Comparison of ENCODE assay signal across 10 cellular contexts in genomic region chr19:40719414-40719894, GRCh38. TPM values are rescaled to one million over a fixed set of nuclear protein-coding genes. Genes with fewer than 3 reads are reported as not detected.
DNase-seq lines count a peak whose midpoint lies in the region; ATAC-seq, FAIRE-seq and TF ChIP-seq lines count a peak whose summit lies in the region.
"Had no signal": no experiment of that assay in that cellular context is flagged by ENCODE, and none has a peak within 500 bp of the region (broad histone marks: within the 10 kb centered on the region; RNA-seq: fewer than 3 reads in every experiment).

No MANE protein-coding gene starts in this region.

- TF ChIP-seq EP300 in GM12878 (IDR thresholded peaks at IDR 0.05; ENCODE audit: borderline replicate concordance in 1 of 2, control insufficient read depth in 1 of 2, low read depth in 2 of 2, low read length in 2 of 2) (no peak), transverse colon (IDR thresholded peaks at IDR 0.05; ENCODE audit: low read depth) (no peak)

- H2BK12ac ChIP-seq in neuronal stem cell (ENCODE audit: low read length): no peak overlapping the region

- ATAC-seq in GM12878: peak; percentile 4

- CTCF ChIA-PET in GM12878 (lab: Yijun Ruan, JAX): interaction anchor here (1.1 to 1.3 kb wide), 5 partner anchors 8 to 87 kb away, joined by 3 to 8 read pairs (median 5); no protein-coding TSS in a partner anchor

- no TSS peak for BruUV-seq in GM12878 (replicated peaks; lab: Mats Ljungman, UMichigan)

- H3K27ac Mint-ChIP-seq in activated T-cell treated with anti-CD3 and anti-CD28 coated beads, Interleukin-2, amount 50 U/mL, for 24 hours: no peak overlapping the region

- 9% methylated on average over 7 of the region's 7 CpGs for WGBS in GM12878 (ENCODE audit: insufficient coverage, insufficient replicate concordance, low lambda C conversion rate, missing lambda C conversion rate)
- WGBS in mesendoderm (ENCODE audit: extremely low coverage, insufficient coverage, low lambda C conversion rate): no CpG with 5 or more reads among the region's 7 CpGs
- 32 to 50% methylated on average over 5 to 7 of the region's 7 CpGs for WGBS in transverse colon (ENCODE audit: low coverage in 1 of 2), 2 donors
- no CpG with 5 or more reads among the region's 7 CpGs for WGBS in neuronal stem cell (ENCODE audit: extremely low coverage in 2 of 2, insufficient read length in 2 of 2, insufficient replicate concordance in 1 of 2), 2 donors

- peak overlapping the region; percentile 83 for H3K4me3 Mint-ChIP-seq in activated T-cell treated with anti-CD3 and anti-CD28 coated beads, Interleukin-2, amount 50 U/mL, for 24 hours

- H2AFZ ChIP-seq in GM12878 (ENCODE audit: control insufficient read depth, low read depth, low read length) (peak overlapping the region; percentile 62; the same call in 1 of the 2 replicates), neuronal stem cell (ENCODE audit: low read length) (no peak overlapping the region)

- H3K9ac ChIP-seq in GM12878 (ENCODE audit: control insufficient read depth, insufficient read depth, low read length): peak overlapping the region; percentile 91
- H3K9ac ChIP-seq in mesendoderm (ENCODE audit: low read length): peak overlapping the region; percentile 80
- H3K9ac ChIP-seq in neuronal stem cell (ENCODE audit: low read depth, low read length, poor library complexity): no peak overlapping the region

- H3K36me3 ChIP-seq in GM12878 (ENCODE audit: control insufficient read depth in 2 of 2, insufficient read depth in 2 of 2, low read length in 1 of 2) (no peaks in the 10 kb centered on the region; a peak in 1 of 4 replicates), mesendoderm (ENCODE audit: control insufficient read depth, insufficient read depth, low read length) (no peaks in the 10 kb centered on the region), transverse colon (peaks cover 0 to 4% (median 2%) of the 10 kb centered on the region in 4 donors), neuronal stem cell (replicated peaks in 1 of 2; ENCODE audit: control insufficient read depth in 2 of 2, insufficient read depth in 2 of 2, low read length in 2 of 2) (peaks cover 9 to 34% of the 10 kb centered on the region in 2 donors)

- H3K18ac ChIP-seq in mesendoderm (ENCODE audit: low read length) (no peak overlapping the region), neuronal stem cell (ENCODE audit: low read length) (no peak overlapping the region)

- H3K4ac ChIP-seq in mesendoderm (ENCODE audit: low read depth, low read length) (no peak overlapping the region), neuronal stem cell (ENCODE audit: low read length) (no peak overlapping the region)

- H3K27me3 Mint-ChIP-seq in activated T-cell treated with anti-CD3 and anti-CD28 coated beads, Interleukin-2, amount 50 U/mL, for 24 hours: no peaks in the 10 kb centered on the region

- H3K9me3 ChIP-seq in GM12878 (replicated peaks; ENCODE audit: control insufficient read depth, insufficient read depth, low read length) (no peaks in the 10 kb centered on the region), transverse colon (no peaks in the 10 kb centered on the region), neuronal stem cell (replicated peaks in 1 of 2; ENCODE audit: control insufficient read depth in 2 of 2, insufficient read depth in 1 of 2, low read depth in 1 of 2, low read length in 2 of 2) (peaks cover 0 to 2% of the 10 kb centered on the region in 2 donors)

- H2BK5ac ChIP-seq in mesendoderm (ENCODE audit: low read length) (no peak overlapping the region), neuronal stem cell (ENCODE audit: low read length) (no peak overlapping the region)

- H3K79me2 ChIP-seq in GM12878 (ENCODE audit: control insufficient read depth, insufficient read depth, low read length) (peaks cover 40% of the 10 kb centered on the region), mesendoderm (ENCODE audit: control insufficient read depth, insufficient read depth, low read length) (peaks cover 20% of the 10 kb centered on the region)

- intact Hi-C loops in GM12878 (cut with micrococcal nuclease; ENCODE audit: unreplicated experiment): no loop called here
- intact Hi-C loops in transverse colon (cut with DNase I; ENCODE audit: low total_unique reads): loop anchor here (10.0 kb wide), 1 partner anchor 85 kb away; no protein-coding TSS in a partner anchor

- POLR2A ChIA-PET in GM12878 (lab: Charles Lee): interaction anchor here (1.0 to 5.1 kb wide), 4 partner anchors 29 to 59 kb away, joined by 3 to 37 read pairs (median 20); partner anchors contain the start of genes ACTMAP, NUMBL, RAB4B and SNRPA

- DNase-seq in activated T-cell treated with anti-CD3 and anti-CD28 coated beads, Interleukin-2, amount 50 U/mL, for 24 hours: no peak
- no peak for DNase-seq in activated T-cell treated with anti-CD3 and anti-CD28 coated beads, Interleukin-2, amount 50 U/mL, for 1 hour
- DNase-seq in GM12878 (ENCODE audit: low read depth, low spot score) (peak; percentile 15), mesendoderm (no peak), transverse colon (no peak), neuronal stem cell (ENCODE audit: low spot score) (no peak), hypothalamus (lab: John Stamatoyannopoulos, UW) (no peak), AML-193 (lab: John Stamatoyannopoulos, UW) (no peak)
- DNase-seq: DMS 273 treated with DMSO at 0.1 percent for 48 hours had no signal

- no peak for TF ChIP-seq RAD21 in GM12878 (IDR thresholded peaks at IDR 0.05; ENCODE audit: insufficient read depth, low read depth, low read length)

- H3K4me1 ChIP-seq in GM12878 (ENCODE audit: control insufficient read depth, insufficient read depth, low read length) (peaks cover 18% of the 10 kb centered on the region), mesendoderm (ENCODE audit: control insufficient read depth, low read depth, low read length) (peaks cover 3% of the 10 kb centered on the region), transverse colon (peaks cover 13 to 70% (median 55%) of the 10 kb centered on the region in 4 donors), neuronal stem cell (ENCODE audit: control insufficient read depth in 2 of 2, insufficient read depth in 1 of 2, low read depth in 1 of 2, low read length in 2 of 2) (peaks cover 17 to 22% of the 10 kb centered on the region in 2 donors)

- no peak overlapping the region for H4K91ac ChIP-seq in neuronal stem cell (ENCODE audit: low read depth, low read length, poor library complexity)

- no peaks in the 10 kb centered on the region for H3K9me3 Mint-ChIP-seq in activated T-cell treated with anti-CD3 and anti-CD28 coated beads, Interleukin-2, amount 50 U/mL, for 24 hours

- no peak overlapping the region for H3K23ac ChIP-seq in mesendoderm (ENCODE audit: low read length)
- H3K23ac ChIP-seq in neuronal stem cell (ENCODE audit: low read depth, low read length, poor library complexity): no peak overlapping the region

- peaks cover 77% of the 10 kb centered on the region for H3K4me1 Mint-ChIP-seq in activated T-cell treated with anti-CD3 and anti-CD28 coated beads, Interleukin-2, amount 50 U/mL, for 24 hours (ENCODE audit: low read depth)

- RAD21 ChIA-PET in GM12878 (lab: Charles Lee; ENCODE audit: unreplicated experiment): interaction anchor here (0.7 to 1.4 kb wide), 5 partner anchors 31 to 59 kb away, joined by 3 to 6 read pairs (median 5); partner anchors contain the start of genes ACTMAP, RAB4B and SNRPA

- H4K5ac ChIP-seq in mesendoderm (ENCODE audit: low read length): no peak overlapping the region

- H2AK5ac ChIP-seq in mesendoderm (ENCODE audit: low read length) (no peak overlapping the region), neuronal stem cell (ENCODE audit: low read depth, low read length) (no peak overlapping the region)

- peak overlapping the region; percentile 70 for H3K27ac ChIP-seq in GM12878 (ENCODE audit: control insufficient read depth, insufficient read depth)
- no peak overlapping the region for H3K27ac ChIP-seq in mesendoderm (ENCODE audit: low read depth, low read length)
- H3K27ac ChIP-seq in transverse colon: peak overlapping the region; percentile 94 to 99 (median 98)
- H3K27ac ChIP-seq in neuronal stem cell (replicated peaks; ENCODE audit: low read length): no peak overlapping the region

- FAIRE-seq in GM12878 (lab: Jason Lieb, UNC): no peak
- FAIRE-seq: TTC549 had no signal

- peaks cover 37% of the 10 kb centered on the region for H3K36me3 Mint-ChIP-seq in activated T-cell treated with anti-CD3 and anti-CD28 coated beads, Interleukin-2, amount 50 U/mL, for 24 hours (ENCODE audit: low read depth)

- SMC1A ChIA-PET in GM12878 (lab: Charles Lee; ENCODE audit: uncharacterized antibody, unreplicated experiment): interaction anchor here (1.2 to 1.5 kb wide), 3 partner anchors 33 to 79 kb away, joined by 4 to 12 read pairs (median 5); partner anchors contain the start of genes EGLN2 and RAB4B

- peak overlapping the region; percentile 11 for H3K56ac ChIP-seq in mesendoderm (ENCODE audit: low read length)

- H3K79me1 ChIP-seq in mesendoderm (ENCODE audit: low read length) (peaks cover 10% of the 10 kb centered on the region), neuronal stem cell (ENCODE audit: low read depth, low read length) (peaks cover 22% of the 10 kb centered on the region)

- no peak overlapping the region for H3K14ac ChIP-seq in neuronal stem cell (ENCODE audit: low read length)

- TF ChIP-seq CTCF in GM12878 (IDR thresholded peaks at IDR 0.05 in 2 of 3, conservative IDR thresholded peaks at IDR 0.05 in 1 of 3; ENCODE audit: control insufficient read depth in 2 of 3, extremely low read depth in 1 of 3, insufficient read depth in 1 of 3, low read depth in 3 of 3, low read length in 3 of 3) (no peak), transverse colon (IDR thresholded peaks at IDR 0.05) (no peak)

- in situ Hi-C loops in GM12878 (cut with MboI): no loop called here
- in situ Hi-C loops in transverse colon (cut with MboI; ENCODE audit: low pct_ligation_motif_present in 1 of 4, low pct_unique_long_range_greater_than_20kb in 1 of 4, low sequenced_read_pairs in 3 of 4): loop anchor here in 2 of 4 donors (5.0 to 25.0 kb wide), 2 partner anchors 33 to 93 kb away; partner anchors contain the start of genes ACTMAP (in 1 of the 2) and SNRPA (in 1 of the 2)

- no peak overlapping the region for H4K8ac ChIP-seq in mesendoderm (ENCODE audit: low read depth, low read length)
- no peak overlapping the region for H4K8ac ChIP-seq in neuronal stem cell (ENCODE audit: low read depth, low read length)

- H3K4me3 ChIP-seq in GM12878 (peak overlapping the region; percentile 60), mesendoderm (ENCODE audit: low read length) (no peak overlapping the region), transverse colon (peak overlapping the region; percentile 68 to 96 (median 88)), neuronal stem cell (ENCODE audit: low read length in 2 of 2) (peak overlapping the region in 1 of 2 donors; percentile 66)

- H2BK15ac ChIP-seq in mesendoderm (replicated peaks; ENCODE audit: low read depth): no peak overlapping the region
- H2BK15ac ChIP-seq in neuronal stem cell (ENCODE audit: low read length): no peak overlapping the region

- H2BK120ac ChIP-seq in mesendoderm (ENCODE audit: low read depth, low read length) (no peak overlapping the region), neuronal stem cell (ENCODE audit: low read depth, low read length) (no peak overlapping the region)

- H3K27me3 ChIP-seq in GM12878 (replicated peaks in 1 of 2; ENCODE audit: control insufficient read depth in 2 of 2, insufficient read depth in 2 of 2, low read length in 1 of 2): no peaks in the 10 kb centered on the region
- no peaks in the 10 kb centered on the region for H3K27me3 ChIP-seq in mesendoderm (ENCODE audit: insufficient read depth, low read length, poor library complexity)
- H3K27me3 ChIP-seq in transverse colon: no peaks in the 10 kb centered on the region
- H3K27me3 ChIP-seq in neuronal stem cell (ENCODE audit: control insufficient read depth in 3 of 3, insufficient read depth in 3 of 3, low read depth in 1 of 3, low read length in 3 of 3): no peaks in the 10 kb centered on the region

- peak overlapping the region; percentile 97 for H3K4me2 ChIP-seq in GM12878 (ENCODE audit: control insufficient read depth, insufficient read depth)
- H3K4me2 ChIP-seq in mesendoderm (ENCODE audit: low read length): no peak overlapping the region
- no peak overlapping the region for H3K4me2 ChIP-seq in neuronal stem cell (ENCODE audit: insufficient read depth, low read length, poor library complexity, severe bottlenecking)

- TF ChIP-seq POLR2A in GM12878 (IDR thresholded peaks at IDR 0.05; ENCODE audit: low read depth, low read length) (no peak), transverse colon (IDR thresholded peaks at IDR 0.05) (no peak)

- no peaks in the 10 kb centered on the region for H4K20me1 ChIP-seq in GM12878 (ENCODE audit: control insufficient read depth, insufficient read depth)

RNA-seq across cellular contexts. Expression of gene ITPKC, which starts 2.5 kb away (rescaled TPM):
- 11.3 and 11.4 TPM in 2 replicates for total RNA-seq in GM12878 (2013; cell fraction: nucleolus; rRNA removed)
- 4.7 and 5.3 TPM in 2 replicates for total RNA-seq in GM12878 (2014; rRNA removed)
- 3.5 and 3.9 TPM in 2 replicates for total RNA-seq in GM12878 (2014; rRNA removed; fragmentation: Illumina TruSeq; extraction: Trizol)
- 6.3 and 6.5 TPM in 2 replicates for total RNA-seq in GM12878 (2021)
- polyA plus RNA-seq in GM12878 (2011; ENCODE audit: low read depth): 1.8 TPM
- 3.7 and 6.4 TPM in 2 replicates for polyA plus RNA-seq in GM12878 (2011; rRNA removed)
- 7.6 and 8.9 TPM in 2 replicates for polyA plus RNA-seq in GM12878 (2011; cell fraction: cytosol; rRNA removed)
- 9.1 and 9.6 TPM in 2 replicates for polyA plus RNA-seq in GM12878 (2011; cell fraction: nucleus; rRNA removed)
- polyA plus RNA-seq in GM12878 (2012): 2.7 and 5.2 TPM in 2 replicates
- polyA plus RNA-seq in GM12878 (2014; fragmentation: Illumina TruSeq; extraction: Trizol): 1.7 and 3.3 TPM in 2 replicates
- under 1 TPM; 0.03 to 0.26 TPM for polyA plus RNA-seq in GM12878 (2014; fragmentation: Nextera tagmentation; extraction: Ambion mirVana)
- 6.0 and 7.6 TPM in 2 replicates for polyA plus RNA-seq in GM12878 (2014; rRNA removed)
- 1 to 10 TPM; 1.3 to 3.5 TPM for polyA plus RNA-seq in GM12878 (2016; fragmentation: Nextera tagmentation; extraction: Ambion mirVana)
- 7.5 and 13.9 TPM in 2 replicates for polyA minus RNA-seq in GM12878 (2011; rRNA and poly(A)+ RNA removed)
- polyA minus RNA-seq in GM12878 (2011; cell fraction: cytosol; rRNA and poly(A)+ RNA removed): 3.3 and 4.1 TPM in 2 replicates
- 4.6 and 7.2 TPM in 2 replicates for polyA minus RNA-seq in GM12878 (2011; cell fraction: nucleus; rRNA and poly(A)+ RNA removed)
- 4.8 TPM for polyA plus RNA-seq in mesendoderm (2013, experiment 1 of 2)
- 4.6 TPM for polyA plus RNA-seq in mesendoderm (2013, experiment 2 of 2)
- total RNA-seq in transverse colon: 10 to 100 TPM; 14.7 to 56.1 (median 33.8) TPM
- 4.7 TPM for polyA plus RNA-seq in neuronal stem cell (2013, experiment 1 of 2)
- polyA plus RNA-seq in neuronal stem cell (2013, experiment 2 of 2): 4.7 TPM

RNA-seq across cellular contexts. Expression of gene COQ8B, which starts 2.8 kb away (rescaled TPM):
- total RNA-seq in GM12878 (2013; cell fraction: nucleolus; rRNA removed): 81.3 and 99.4 TPM in 2 replicates
- total RNA-seq in GM12878 (2014; rRNA removed): 22.5 and 26.7 TPM in 2 replicates
- 13.2 and 13.6 TPM in 2 replicates for total RNA-seq in GM12878 (2014; rRNA removed; fragmentation: Illumina TruSeq; extraction: Trizol)
- 30.4 and 38.8 TPM in 2 replicates for total RNA-seq in GM12878 (2021)
- 9.5 TPM for polyA plus RNA-seq in GM12878 (2011; ENCODE audit: low read depth)
- polyA plus RNA-seq in GM12878 (2011; rRNA removed): 16.9 and 30.1 TPM in 2 replicates
- 48.9 and 66.7 TPM in 2 replicates for polyA plus RNA-seq in GM12878 (2011; cell fraction: cytosol; rRNA removed)
- polyA plus RNA-seq in GM12878 (2011; cell fraction: nucleus; rRNA removed): 172 and 176 TPM in 2 replicates
- 25.5 and 26.6 TPM in 2 replicates for polyA plus RNA-seq in GM12878 (2012)
- polyA plus RNA-seq in GM12878 (2014; fragmentation: Illumina TruSeq; extraction: Trizol): 2.5 and 7.6 TPM in 2 replicates
- under 1 TPM; 0.39 to 0.57 TPM for polyA plus RNA-seq in GM12878 (2014; fragmentation: Nextera tagmentation; extraction: Ambion mirVana)
- polyA plus RNA-seq in GM12878 (2014; rRNA removed): 34.8 and 37.1 TPM in 2 replicates
- polyA plus RNA-seq in GM12878 (2016; fragmentation: Nextera tagmentation; extraction: Ambion mirVana): 10 to 100 TPM; 16.5 to 17.2 TPM
- polyA minus RNA-seq in GM12878 (2011; rRNA and poly(A)+ RNA removed): 24.6 and 48.4 TPM in 2 replicates
- polyA minus RNA-seq in GM12878 (2011; cell fraction: cytosol; rRNA and poly(A)+ RNA removed): 19.1 and 21.4 TPM in 2 replicates
- polyA minus RNA-seq in GM12878 (2011; cell fraction: nucleus; rRNA and poly(A)+ RNA removed): 42.6 and 47.6 TPM in 2 replicates
- polyA plus RNA-seq in mesendoderm (2013, experiment 1 of 2): 10.3 TPM
- 11.1 TPM for polyA plus RNA-seq in mesendoderm (2013, experiment 2 of 2)
- total RNA-seq in transverse colon: 10 to 100 TPM; 15.3 to 41.2 (median 36.5) TPM
- 29.0 TPM for polyA plus RNA-seq in neuronal stem cell (2013, experiment 1 of 2)
- 28.4 TPM for polyA plus RNA-seq in neuronal stem cell (2013, experiment 2 of 2)

RNA-seq across cellular contexts. Expression of gene NUMBL, which starts 29.0 kb away (rescaled TPM):
- total RNA-seq in GM12878 (2013; cell fraction: nucleolus; rRNA removed): 22.0 and 23.0 TPM in 2 replicates
- total RNA-seq in GM12878 (2014; rRNA removed) (1.5 and 3.1 TPM in 2 replicates), GM12878 (2014; rRNA removed; fragmentation: Illumina TruSeq; extraction: Trizol) (1.1 and 1.2 TPM in 2 replicates), GM12878 (2021) (8.4 and 9.4 TPM in 2 replicates), transverse colon (10 to 100 TPM in 3 of 4 donors, 1 to 10 TPM in 1; 9.0 to 44.9 (median 20.4) TPM)
- 1.7 TPM for polyA plus RNA-seq in GM12878 (2011; ENCODE audit: low read depth)
- polyA plus RNA-seq in GM12878 (2011; rRNA removed) (1.9 and 3.7 TPM in 2 replicates), GM12878 (2014; fragmentation: Illumina TruSeq; extraction: Trizol) (1.4 and 1.7 TPM in 2 replicates), GM12878 (2014; fragmentation: Nextera tagmentation; extraction: Ambion mirVana) (under 1 TPM; 0.16 to 0.26 TPM), GM12878 (2014; rRNA removed) (3.6 and 6.2 TPM in 2 replicates), GM12878 (2016; fragmentation: Nextera tagmentation; extraction: Ambion mirVana) (1 to 10 TPM; 1.5 to 2.0 TPM)
- polyA plus RNA-seq in GM12878 (2011; cell fraction: cytosol; rRNA removed): 3.3 and 3.8 TPM in 2 replicates
- polyA plus RNA-seq in GM12878 (2011; cell fraction: nucleus; rRNA removed): 23.6 and 27.0 TPM in 2 replicates
- 3.0 and 3.7 TPM in 2 replicates for polyA plus RNA-seq in GM12878 (2012)
- 6.9 and 8.6 TPM in 2 replicates for polyA minus RNA-seq in GM12878 (2011; rRNA and poly(A)+ RNA removed)
- 0.80 and 2.4 TPM in 2 replicates for polyA minus RNA-seq in GM12878 (2011; cell fraction: cytosol; rRNA and poly(A)+ RNA removed)
- polyA minus RNA-seq in GM12878 (2011; cell fraction: nucleus; rRNA and poly(A)+ RNA removed): 4.8 and 7.0 TPM in 2 replicates
- polyA plus RNA-seq in mesendoderm (2013, experiment 1 of 2): 11.9 TPM
- polyA plus RNA-seq in mesendoderm (2013, experiment 2 of 2): 11.9 TPM
- 17.1 TPM for polyA plus RNA-seq in neuronal stem cell (2013, experiment 1 of 2)
- polyA plus RNA-seq in neuronal stem cell (2013, experiment 2 of 2): 16.9 TPM

RNA-seq across cellular contexts. Expression of gene ACTMAP, which starts 30.8 kb away (rescaled TPM):
- total RNA-seq in GM12878 (2013; cell fraction: nucleolus; rRNA removed): 5.8 and 6.1 TPM in 2 replicates
- total RNA-seq in GM12878 (2014; rRNA removed): 2.9 and 5.4 TPM in 2 replicates
- total RNA-seq in GM12878 (2014; rRNA removed; fragmentation: Illumina TruSeq; extraction: Trizol): 2.3 and 3.0 TPM in 2 replicates
- total RNA-seq in GM12878 (2021): 22.9 and 26.2 TPM in 2 replicates
- polyA plus RNA-seq in GM12878 (2011; ENCODE audit: low read depth): 8.6 TPM
- 4.0 and 10.0 TPM in 2 replicates for polyA plus RNA-seq in GM12878 (2011; rRNA removed)
- 14.0 and 17.0 TPM in 2 replicates for polyA plus RNA-seq in GM12878 (2011; cell fraction: cytosol; rRNA removed)
- polyA plus RNA-seq in GM12878 (2011; cell fraction: nucleus; rRNA removed): 39.1 and 41.7 TPM in 2 replicates
- polyA plus RNA-seq in GM12878 (2012): 18.6 and 20.0 TPM in 2 replicates
- polyA plus RNA-seq in GM12878 (2014; fragmentation: Illumina TruSeq; extraction: Trizol): 15.5 and 15.7 TPM in 2 replicates
- polyA plus RNA-seq in GM12878 (2014; fragmentation: Nextera tagmentation; extraction: Ambion mirVana): 1 to 10 TPM; 4.7 to 8.2 TPM
- 12.2 and 13.3 TPM in 2 replicates for polyA plus RNA-seq in GM12878 (2014; rRNA removed)
- polyA plus RNA-seq in GM12878 (2016; fragmentation: Nextera tagmentation; extraction: Ambion mirVana): 10 to 100 TPM; 16.1 to 20.8 TPM
- polyA minus RNA-seq in GM12878 (2011; rRNA and poly(A)+ RNA removed): 7.2 and 10.9 TPM in 2 replicates
- polyA minus RNA-seq in GM12878 (2011; cell fraction: cytosol; rRNA and poly(A)+ RNA removed): 11.7 and 13.5 TPM in 2 replicates
- 4.5 and 7.3 TPM in 2 replicates for polyA minus RNA-seq in GM12878 (2011; cell fraction: nucleus; rRNA and poly(A)+ RNA removed)
- polyA plus RNA-seq in mesendoderm (2013, experiment 1 of 2): 8.2 TPM
- 9.2 TPM for polyA plus RNA-seq in mesendoderm (2013, experiment 2 of 2)
- 10 to 100 TPM in 2 of 4 donors, 1 to 10 TPM in 2; 8.3 to 29.1 (median 12.1) TPM for total RNA-seq in transverse colon
- polyA plus RNA-seq in neuronal stem cell (2013, experiment 1 of 2): 12.8 TPM
- 13.2 TPM for polyA plus RNA-seq in neuronal stem cell (2013, experiment 2 of 2)

RNA-seq across cellular contexts. Expression of gene SNRPA, which starts 31.5 kb away (rescaled TPM):
- total RNA-seq in GM12878 (2013; cell fraction: nucleolus; rRNA removed): 37.6 and 39.8 TPM in 2 replicates
- total RNA-seq in GM12878 (2014; rRNA removed) (260 and 299 TPM in 2 replicates), GM12878 (2014; rRNA removed; fragmentation: Illumina TruSeq; extraction: Trizol) (130 and 137 TPM in 2 replicates), GM12878 (2021) (186 and 196 TPM in 2 replicates), transverse colon (10 to 100 TPM; 45.1 to 85.3 (median 65.6) TPM)
- polyA plus RNA-seq in GM12878 (2011; ENCODE audit: low read depth): 42.1 TPM
- polyA plus RNA-seq in GM12878 (2011; rRNA removed) (115 and 219 TPM in 2 replicates), GM12878 (2014; fragmentation: Illumina TruSeq; extraction: Trizol) (164 and 166 TPM in 2 replicates), GM12878 (2014; fragmentation: Nextera tagmentation; extraction: Ambion mirVana) (10 to 100 TPM; 14.8 to 32.8 TPM), GM12878 (2014; rRNA removed) (297 and 367 TPM in 2 replicates), GM12878 (2016; fragmentation: Nextera tagmentation; extraction: Ambion mirVana) (100 to 1,000 TPM; 241 to 257 TPM)
- polyA plus RNA-seq in GM12878 (2011; cell fraction: cytosol; rRNA removed): 158 and 310 TPM in 2 replicates
- 351 and 467 TPM in 2 replicates for polyA plus RNA-seq in GM12878 (2011; cell fraction: nucleus; rRNA removed)
- 117 and 145 TPM in 2 replicates for polyA plus RNA-seq in GM12878 (2012)
- 181 and 241 TPM in 2 replicates for polyA minus RNA-seq in GM12878 (2011; rRNA and poly(A)+ RNA removed)
- 81.0 and 81.1 TPM in 2 replicates for polyA minus RNA-seq in GM12878 (2011; cell fraction: cytosol; rRNA and poly(A)+ RNA removed)
- polyA minus RNA-seq in GM12878 (2011; cell fraction: nucleus; rRNA and poly(A)+ RNA removed): 63.2 and 95.8 TPM in 2 replicates
- polyA plus RNA-seq in mesendoderm (2013, experiment 1 of 2): 226 TPM
- 225 TPM for polyA plus RNA-seq in mesendoderm (2013, experiment 2 of 2)
- polyA plus RNA-seq in neuronal stem cell (2013, experiment 1 of 2): 346 TPM
- 347 TPM for polyA plus RNA-seq in neuronal stem cell (2013, experiment 2 of 2)

Comparison
In these comparisons a context has a peak if more than half of its experiments do, and no peak if none do; other contexts are left out.
1. H3K27ac ChIP-seq: peak in GM12878 (single experiment) and transverse colon (4 of 4); none in mesendoderm (single experiment) and neuronal stem cell (single experiment).